Comparison of ENCODE assay signal across 8 cellular contexts in genomic region chr7:129054438-129055293, GRCh38. TPM values are rescaled to one million over a fixed set of nuclear protein-coding genes. Genes with fewer than 3 reads are reported as not detected.
DNase-seq lines count a peak whose midpoint lies in the region; ATAC-seq, FAIRE-seq and TF ChIP-seq lines count a peak whose summit lies in the region.

Gene TNPO3, minus strand, starts transcription at chr7:129055111. Its CDS starts 341 bp downstream, at chr7:129054770.

- no peak for TF ChIP-seq CTCF in AG10803 (conservative IDR thresholded peaks at IDR 0.05; ENCODE audit: low read length)
- TF ChIP-seq CTCF in kidney (IDR thresholded peaks at IDR 0.05; ENCODE audit: borderline replicate concordance, extremely low read depth, insufficient read depth) = no peak

- peaks cover 5 to 7% of the 10 kb centered on the region in 2 donors for H3K4me1 ChIP-seq in kidney (ENCODE audit: control insufficient read depth in 1 of 2, insufficient read depth in 1 of 2, low read depth in 1 of 2, low read length in 2 of 2)

- peak within 1 kb of the TSS; percentile 99 for H3K27ac ChIP-seq in kidney (ENCODE audit: low read depth in 2 of 2, low read length in 2 of 2)

- peak within 1 kb of the TSS; percentile 71 to 85 for H3K9ac ChIP-seq in kidney (ENCODE audit: low read length in 2 of 2)

- intact Hi-C loops in kidney (cut with DNase I) = no loop called here

- no peaks in the 10 kb centered on the region for H3K9me3 ChIP-seq in kidney (ENCODE audit: control insufficient read depth in 1 of 2, low read length in 2 of 2)

- H3K36me3 ChIP-seq in kidney (ENCODE audit: control insufficient read depth in 1 of 2, insufficient read depth in 2 of 2, low read length in 2 of 2) = no peaks in the 10 kb centered on the region

- H3K4me3 ChIP-seq in AG10803 (ENCODE audit: low read length) = peak within 1 kb of the TSS; percentile 97
- H3K4me3 ChIP-seq in kidney (ENCODE audit: low read length in 2 of 2) = peak within 1 kb of the TSS; percentile 84 to 98

- no peak for FAIRE-seq in kidney (lab: Jason Lieb, UNC)

- ATAC-seq in GM19025 (IDR thresholded peaks at IDR 0.05; ENCODE audit: low read depth, unreplicated experiment) = peak; percentile 82
- peak; percentile 86 for ATAC-seq in HG03342 (IDR thresholded peaks at IDR 0.05; ENCODE audit: unreplicated experiment)

- DNase-seq in AG10803 (ENCODE audit: low read depth) (peak; percentile 89), NCI-H446 treated with DMSO at 0.1 percent for 48 hours (lab: John Stamatoyannopoulos, UW) (peak; percentile 80), cerebellar nuclear complex (lab: John Stamatoyannopoulos, UW) (peak; percentile 51 to 82), kidney (peak; percentile 97)
- DNase-seq in activated CD4-positive, CD25-positive, alpha-beta regulatory T cell treated with anti-CD3 and anti-CD28 coated beads, Interleukin-2, amount 50 U/mL, for 72 hours = peak; percentile 89
- DNase-seq in stimulated activated CD4-positive, alpha-beta T cell treated with anti-CD3 and anti-CD28 coated beads, Interleukin-15, amount 100 ng/mL, for 24 hours = peak; percentile 97

RNA-seq across cellular contexts. Expression of gene TNPO3, which starts in this region (rescaled TPM):
- total RNA-seq in kidney = 35.7 TPM
- polyA plus RNA-seq in kidney (ENCODE audit: insufficient read depth, low read depth, low replicate concordance) = 20.1 TPM

Comparison
In these comparisons a context has a peak if more than half of its experiments do, and no peak if none do; other contexts are left out.
1. Peak in every context shown above with its lines: DNase-seq, ATAC-seq, H3K4me3 ChIP-seq and H3K27ac ChIP-seq.